ENCODE assay signal across 27 cellular contexts in genomic region chr10:62461120-62461519, GRCh38.
"Had no signal": no experiment of that assay in that cellular context is flagged by ENCODE, and none has a peak within 500 bp of the region (broad histone marks: within the 10 kb centered on the region; RNA-seq: fewer than 3 reads in every experiment).

No MANE protein-coding gene starts in this region.

- H3K9me3 ChIP-seq: ovary, testis, thyroid gland, upper lobe of right lung had no signal

- H3K9ac ChIP-seq: neural progenitor cell had no signal

- H3K9me3 Mint-ChIP-seq: natural killer cell; nephron progenitor cell; neural progenitor cell; stimulated activated naive CD8-positive, alpha-beta T cell treated with anti-CD3 and anti-CD28 coated beads, Interleukin-15, amount 100 ng/mL, for 72 hours had no signal

- H3K36me3 Mint-ChIP-seq: memory B cell; natural killer cell; neural progenitor cell; stimulated activated memory B cell treated with anti-CD40 and anti-IgM and Interleukin-4, amounts not matched to agents 10 μg/mL and 1 μg/mL and 100 μg/mL, for 72 hours had no signal

- DNase-seq: heart right ventricle; islet precursor cell; left ventricle myocardium inferior; naive B cell; natural killer cell; nephron progenitor cell; ovary; right cardiac atrium; stimulated activated CD4-positive, alpha-beta T cell treated with anti-CD3 and anti-CD28 coated beads, Interleukin-12 subunit alpha, Interleukin-12 subunit beta, amount 100 ng/mL, for 4 hours; stimulated activated CD4-positive, alpha-beta T cell treated with anti-CD3 and anti-CD28 coated beads, Interleukin-15, amount 100 ng/mL, for 24 hours; stimulated activated CD4-positive, alpha-beta T cell treated with anti-CD3 and anti-CD28 coated beads, Interleukin-4, amount 100 ng/mL, for 4 hours; stimulated activated CD8-positive, alpha-beta memory T cell treated with anti-CD3 and anti-CD28 coated beads, Interleukin-4, amount 100 ng/mL, for 48 hours; stimulated activated naive CD4-positive, alpha-beta T cell treated with Interleukin-2 at 50 U/mL for 16 hours; stimulated activated naive CD8-positive, alpha-beta T cell treated with anti-CD3 and anti-CD28 coated beads, Interleukin-15, amount 100 ng/mL, for 72 hours; testis; thyroid gland; trophoblast cell; upper lobe of right lung had no signal

- H3K27me3 Mint-ChIP-seq: memory B cell; naive B cell; progenitor cell of endocrine pancreas; stimulated activated memory B cell treated with anti-CD40 and anti-IgM and Interleukin-4, amounts not matched to agents 10 μg/mL and 1 μg/mL and 100 μg/mL, for 72 hours; stimulated activated naive CD8-positive, alpha-beta T cell treated with anti-CD3 and anti-CD28 coated beads, Interleukin-15, amount 100 ng/mL, for 72 hours had no signal

- H3K4me3 Mint-ChIP-seq: memory B cell; naive B cell; natural killer cell; nephron progenitor cell; neural progenitor cell; stimulated activated memory B cell treated with anti-CD40 and anti-IgM and Interleukin-4, amounts not matched to agents 10 μg/mL and 1 μg/mL and 100 μg/mL, for 72 hours; stimulated activated naive CD8-positive, alpha-beta T cell treated with anti-CD3 and anti-CD28 coated beads, Interleukin-15, amount 100 ng/mL, for 72 hours had no signal

- H3K4me2 ChIP-seq: hepatocyte, neural progenitor cell had no signal

- H3K27ac ChIP-seq: heart right ventricle, hepatocyte, left ventricle myocardium inferior, neural progenitor cell, neutrophil, ovary, skin epidermis, testis, thyroid gland, upper lobe of right lung had no signal

- H3K27me3 ChIP-seq: hepatocyte, neural progenitor cell, neutrophil, ovary, testis, thyroid gland, upper lobe of right lung had no signal

- H3K4me3 ChIP-seq: heart right ventricle, hepatocyte, left ventricle myocardium inferior, lung, neural progenitor cell, ovary, skin epidermis, testis, thyroid gland, upper lobe of right lung had no signal

- ATAC-seq: natural killer cell; right cardiac atrium; sciatic nerve; stimulated activated memory B cell treated with anti-CD40 and anti-IgM and Interleukin-4, amounts not matched to agents 10 μg/mL and 1 μg/mL and 100 μg/mL, for 72 hours; stimulated activated naive CD8-positive, alpha-beta T cell treated with anti-CD3 and anti-CD28 coated beads, Interleukin-15, amount 100 ng/mL, for 72 hours; upper lobe of right lung had no signal

- H3K4me1 Mint-ChIP-seq: neural progenitor cell had no signal

- H3K36me3 ChIP-seq: heart right ventricle, left ventricle myocardium inferior, neural progenitor cell, neutrophil, ovary, thyroid gland, upper lobe of right lung had no signal

- H3K4me1 ChIP-seq: neural progenitor cell, testis, thyroid gland had no signal

- H2AFZ ChIP-seq: hepatocyte, neural progenitor cell had no signal

- H3K79me2 ChIP-seq: hepatocyte had no signal

- H3K27ac Mint-ChIP-seq: memory B cell; natural killer cell; nephron progenitor cell; progenitor cell of endocrine pancreas; stimulated activated memory B cell treated with anti-CD40 and anti-IgM and Interleukin-4, amounts not matched to agents 10 μg/mL and 1 μg/mL and 100 μg/mL, for 72 hours; stimulated activated naive CD8-positive, alpha-beta T cell treated with anti-CD3 and anti-CD28 coated beads, Interleukin-15, amount 100 ng/mL, for 72 hours had no signal
